Comparison of ENCODE assay signal across 23 cellular contexts in the genomic region with DNA sequence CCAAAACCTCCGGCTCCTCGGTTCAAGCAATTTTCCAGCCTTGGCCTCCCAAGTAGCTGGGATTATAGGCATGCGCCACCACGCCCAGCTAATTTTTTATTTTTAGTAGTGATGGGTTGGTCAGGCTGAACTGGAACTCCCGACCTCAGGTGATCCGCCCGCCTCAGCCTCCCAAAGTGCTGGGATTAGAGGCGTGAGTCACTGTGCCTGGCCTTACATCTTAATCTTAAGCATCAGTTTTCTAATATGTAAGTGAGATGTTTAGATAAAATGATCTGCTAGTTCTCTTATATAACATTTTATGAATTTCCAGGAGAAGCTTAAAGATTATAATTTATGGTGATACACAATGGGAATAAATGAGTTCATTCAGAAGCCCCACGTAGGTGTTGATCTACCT.
DNase-seq lines count a peak whose midpoint lies in the region; ATAC-seq and TF ChIP-seq lines count a peak whose summit lies in the region.
"Had no signal": no experiment of that assay in that cellular context is flagged by ENCODE, and none has a peak within 500 bp of the region (broad histone marks: within the 10 kb centered on the region; RNA-seq: fewer than 3 reads in every experiment).

No MANE protein-coding gene starts in this region.

- ATAC-seq in heart left ventricle (no peak), upper lobe of left lung (ENCODE audit: low FRiP score in 2 of 2) (no peak), GM21447 (IDR thresholded peaks at IDR 0.05; ENCODE audit: unreplicated experiment) (no peak)
- ATAC-seq in stimulated activated effector memory CD8-positive, alpha-beta T cell treated with anti-CD3 and anti-CD28 coated beads, Interleukin-12 subunit alpha, Interleukin-12 subunit beta, amount 100 ng/mL, for 72 hours: no peak
- ATAC-seq: K562, natural killer cell, T-helper 17 cell had no signal

- H3K4me1 ChIP-seq in heart left ventricle (peaks cover 5 to 92% (median 76%) of the 10 kb centered on the region in 12 donors), osteoblast (ENCODE audit: insufficient read depth, low read length) (peaks cover 33% of the 10 kb centered on the region), upper lobe of left lung (peaks cover 38 to 49% (median 41%) of the 10 kb centered on the region in 4 donors)
- H3K4me1 ChIP-seq: BE2C had no signal

- H3K4me2 ChIP-seq in osteoblast (ENCODE audit: insufficient read depth, low read length): no peak overlapping the region

- H3K4me3 ChIP-seq in heart left ventricle (no peak overlapping the region), osteoblast (ENCODE audit: insufficient read depth, low read length) (no peak overlapping the region), upper lobe of left lung (no peak overlapping the region)
- H3K4me3 ChIP-seq: cardiac muscle cell, GM23248, K562, MG63, tibial nerve had no signal

- H3K27me3 Mint-ChIP-seq in chondrocyte (ENCODE audit: low read depth) (no peaks in the 10 kb centered on the region), CD14-positive monocyte (ENCODE audit: low read depth in 3 of 3) (peaks cover 0 to 2% (median 0%) of the 10 kb centered on the region in 3 donors)

- H3K27me3 ChIP-seq in heart left ventricle (no peaks in the 10 kb centered on the region), osteoblast (ENCODE audit: insufficient read depth, low read length) (no peaks in the 10 kb centered on the region), upper lobe of left lung (no peaks in the 10 kb centered on the region)
- H3K27me3 ChIP-seq: BE2C, cardiac muscle cell, MG63, tibial nerve had no signal

- no peak for TF ChIP-seq EP300 in upper lobe of left lung (IDR thresholded peaks at IDR 0.05)

- H3K27ac Mint-ChIP-seq in chondrocyte (ENCODE audit: unreplicated experiment) (peak overlapping the region; percentile 97), CD14-positive monocyte (no peak overlapping the region)
- no peak overlapping the region for H3K27ac Mint-ChIP-seq in stimulated activated effector memory CD8-positive, alpha-beta T cell treated with anti-CD3 and anti-CD28 coated beads, Interleukin-12 subunit alpha, Interleukin-12 subunit beta, amount 100 ng/mL, for 72 hours
- H3K27ac Mint-ChIP-seq: natural killer cell, T-helper 17 cell had no signal

- H3K36me3 Mint-ChIP-seq in chondrocyte (ENCODE audit: low read depth) (peaks cover 21% of the 10 kb centered on the region), CD14-positive monocyte (no peaks in the 10 kb centered on the region)
- H3K36me3 Mint-ChIP-seq in stimulated activated effector memory CD8-positive, alpha-beta T cell treated with anti-CD3 and anti-CD28 coated beads, Interleukin-12 subunit alpha, Interleukin-12 subunit beta, amount 100 ng/mL, for 72 hours: no peaks in the 10 kb centered on the region
- H3K36me3 Mint-ChIP-seq: natural killer cell had no signal

- H3K4me1 Mint-ChIP-seq in chondrocyte (ENCODE audit: low read depth) (peaks cover 75% of the 10 kb centered on the region), CD14-positive monocyte (peaks cover 12% of the 10 kb centered on the region)
- H3K4me1 Mint-ChIP-seq in stimulated activated effector memory CD8-positive, alpha-beta T cell treated with anti-CD3 and anti-CD28 coated beads, Interleukin-12 subunit alpha, Interleukin-12 subunit beta, amount 100 ng/mL, for 72 hours: peaks cover 11% of the 10 kb centered on the region

- H3K9me3 Mint-ChIP-seq in chondrocyte (ENCODE audit: low read depth): no peaks in the 10 kb centered on the region
- no peaks in the 10 kb centered on the region for H3K9me3 Mint-ChIP-seq in stimulated activated effector memory CD8-positive, alpha-beta T cell treated with anti-CD3 and anti-CD28 coated beads, Interleukin-12 subunit alpha, Interleukin-12 subunit beta, amount 100 ng/mL, for 72 hours
- H3K9me3 Mint-ChIP-seq in CD14-positive monocyte: no peaks in the 10 kb centered on the region
- H3K9me3 Mint-ChIP-seq: dendritic cell treated with granulocyte-macrophage colony-stimulating factor and Interleukin-4, amounts not matched to agents 40 ng/mL and 50 ng/mL, for 4 days; natural killer cell had no signal

- H3K27ac ChIP-seq in heart left ventricle: peak overlapping the region in 11 of 12 donors; percentile 46 to 82 (median 67)
- peak overlapping the region; percentile 71 for H3K27ac ChIP-seq in osteoblast (ENCODE audit: low read depth, low read length)
- H3K27ac ChIP-seq in upper lobe of left lung: peak overlapping the region; percentile 64 to 80 (median 71)
- H3K27ac ChIP-seq: GM23248 had no signal

- H3K79me2 ChIP-seq in osteoblast (ENCODE audit: insufficient read depth, low read length): peaks cover 89% of the 10 kb centered on the region

- peaks cover 24% of the 10 kb centered on the region for H4K20me1 ChIP-seq in osteoblast (ENCODE audit: insufficient read depth, low read length)

- H3K9me3 ChIP-seq in heart left ventricle (no peaks in the 10 kb centered on the region), osteoblast (ENCODE audit: low read depth, low read length) (no peaks in the 10 kb centered on the region), upper lobe of left lung (no peaks in the 10 kb centered on the region)
- H3K9me3 ChIP-seq: BE2C, MG63, tibial nerve had no signal

- H3K4me3 Mint-ChIP-seq in chondrocyte (ENCODE audit: unreplicated experiment) (no peak overlapping the region), CD14-positive monocyte (no peak overlapping the region)
- H3K4me3 Mint-ChIP-seq in stimulated activated effector memory CD8-positive, alpha-beta T cell treated with anti-CD3 and anti-CD28 coated beads, Interleukin-12 subunit alpha, Interleukin-12 subunit beta, amount 100 ng/mL, for 72 hours: no peak overlapping the region
- H3K4me3 Mint-ChIP-seq: dendritic cell treated with granulocyte-macrophage colony-stimulating factor and Interleukin-4, amounts not matched to agents 40 ng/mL and 50 ng/mL, for 4 days; mesothelial cell of epicardium; natural killer cell; T-helper 17 cell had no signal

- intact Hi-C loops in heart left ventricle (cut with DNase I): loop anchor here in 5 of 10 donors (5.0 to 10.0 kb wide), 6 partner anchors 37 to 321 kb away; no protein-coding TSS in a partner anchor
- intact Hi-C loops in cardiac septum (cut with DNase I): no loop called here
- intact Hi-C loops in CD14-positive monocyte (cut with micrococcal nuclease): loop anchor here in 1 of 2 donors (10.0 kb wide), 1 partner anchor 49 kb away; no protein-coding TSS in a partner anchor

- H3K36me3 ChIP-seq in heart left ventricle: peaks cover 0 to 59% (median 31%) of the 10 kb centered on the region in 9 donors
- H3K36me3 ChIP-seq in osteoblast (ENCODE audit: insufficient read depth, low read length): peaks cover 29% of the 10 kb centered on the region
- H3K36me3 ChIP-seq in upper lobe of left lung: peaks cover 0 to 37% (median 26%) of the 10 kb centered on the region in 4 donors

- TF ChIP-seq POLR2A in heart left ventricle (IDR thresholded peaks at IDR 0.05) (no peak), upper lobe of left lung (IDR thresholded peaks at IDR 0.05) (no peak)

- no peak for DNase-seq in heart left ventricle
- DNase-seq in cardiac septum (ENCODE audit: low spot score): no peak
- no peak for DNase-seq in chondrocyte (ENCODE audit: low spot score)
- DNase-seq in osteoblast (ENCODE audit: insufficient read length, low spot score, missing footprints): no peak
- DNase-seq in upper lobe of left lung: no peak
- no peak for DNase-seq in stimulated activated effector memory CD8-positive, alpha-beta T cell treated with anti-CD3 and anti-CD28 coated beads, Interleukin-12 subunit alpha, Interleukin-12 subunit beta, amount 100 ng/mL, for 72 hours (ENCODE audit: low spot score in 2 of 2)
- no peak for DNase-seq in CD14-positive monocyte (ENCODE audit: low spot score)
- DNase-seq: 8988T, amygdala, BE2C, MG63, natural killer cell, NCI-H1417 treated with DMSO at 0.1 percent for 48 hours, NCI-H446 treated with DMSO at 0.1 percent for 48 hours, retina, T-helper 17 cell had no signal

- 77 to 82% (median 80%) methylated on average over 9 of the region's 9 CpGs for WGBS in heart left ventricle, 4 donors
- 90 to 93% methylated on average over 9 of the region's 9 CpGs for WGBS in upper lobe of left lung, 2 donors

- no peak overlapping the region for H2AFZ ChIP-seq in osteoblast (ENCODE audit: low read length)
- H2AFZ ChIP-seq: GM23248 had no signal

- TF ChIP-seq CTCF in heart left ventricle (IDR thresholded peaks at IDR 0.05) (no peak), chondrocyte (IDR thresholded peaks at IDR 0.05) (no peak), osteoblast (IDR thresholded peaks at IDR 0.05; ENCODE audit: extremely low read depth, low read depth, low read length) (no peak), upper lobe of left lung (IDR thresholded peaks at IDR 0.05) (no peak), CD14-positive monocyte (IDR thresholded peaks at IDR 0.05) (no peak)
